Comparison of ENCODE assay signal across 8 cellular contexts in genomic region chr15:92391640-92392039, GRCh38. TPM values are rescaled to one million over a fixed set of nuclear protein-coding genes. Genes with fewer than 3 reads are reported as not detected.
DNase-seq lines count a peak whose midpoint lies in the region; ATAC-seq and TF ChIP-seq lines count a peak whose summit lies in the region.

No MANE protein-coding gene starts in this region.

- H3K9me3 Mint-ChIP-seq in glutamatergic neuron (ENCODE audit: unreplicated experiment), result peaks cover 8% of the 10 kb centered on the region
- no peaks in the 10 kb centered on the region for H3K9me3 Mint-ChIP-seq in activated T-cell treated with anti-CD3 and anti-CD28 coated beads, Interleukin-2, amount 50 U/mL, for 24 hours

- peak; percentile 57 for ATAC-seq in GM19372 (IDR thresholded peaks at IDR 0.05; ENCODE audit: low read depth, unreplicated experiment)
- ATAC-seq in HG03095 (IDR thresholded peaks at IDR 0.05; ENCODE audit: unreplicated experiment), result no peak
- ATAC-seq in sciatic nerve, result no peak

- no peaks in the 10 kb centered on the region for H3K36me3 Mint-ChIP-seq in glutamatergic neuron (ENCODE audit: unreplicated experiment)
- H3K36me3 Mint-ChIP-seq in activated T-cell treated with anti-CD3 and anti-CD28 coated beads, Interleukin-2, amount 50 U/mL, for 24 hours (ENCODE audit: low read depth), result no peaks in the 10 kb centered on the region

- H3K4me1 ChIP-seq in BLaER1 (peaks cover 33% of the 10 kb centered on the region), OCI-LY1 (ENCODE audit: insufficient read depth, low read length, severe bottlenecking) (no peaks in the 10 kb centered on the region)

- no peak overlapping the region for H3K27ac Mint-ChIP-seq in glutamatergic neuron (ENCODE audit: unreplicated experiment)
- no peak overlapping the region for H3K27ac Mint-ChIP-seq in activated T-cell treated with anti-CD3 and anti-CD28 coated beads, Interleukin-2, amount 50 U/mL, for 24 hours

- peaks cover 27% of the 10 kb centered on the region for H3K27me3 Mint-ChIP-seq in glutamatergic neuron (ENCODE audit: unreplicated experiment)
- H3K27me3 Mint-ChIP-seq in activated T-cell treated with anti-CD3 and anti-CD28 coated beads, Interleukin-2, amount 50 U/mL, for 24 hours, result peaks cover 88% of the 10 kb centered on the region

- H3K27ac ChIP-seq in BLaER1 (no peak overlapping the region), OCI-LY1 (ENCODE audit: low read depth, low read length, poor library complexity, severe bottlenecking) (no peak overlapping the region)

- intact Hi-C loops in sciatic nerve (cut with DNase I), result no loop called here

- H3K36me3 ChIP-seq in BLaER1 (no peaks in the 10 kb centered on the region), OCI-LY1 (ENCODE audit: insufficient read depth, low read length) (no peaks in the 10 kb centered on the region)

- H3K9me3 ChIP-seq in BLaER1, result no peaks in the 10 kb centered on the region
- H3K9me3 ChIP-seq in OCI-LY1 (ENCODE audit: low read length), result no peaks in the 10 kb centered on the region

- peaks cover 18% of the 10 kb centered on the region for H3K27me3 ChIP-seq in BLaER1
- H3K27me3 ChIP-seq in OCI-LY1 (ENCODE audit: insufficient read depth, low read length), result no peaks in the 10 kb centered on the region; the same call in 1 of the 2 replicates

- no peaks in the 10 kb centered on the region for H3K79me2 ChIP-seq in OCI-LY1 (ENCODE audit: insufficient read depth, low read length)

- no peaks in the 10 kb centered on the region for H3F3A ChIP-seq in OCI-LY1 (ENCODE audit: insufficient read depth, low read length)

- no peaks in the 10 kb centered on the region for H4K20me1 ChIP-seq in BLaER1
- no peaks in the 10 kb centered on the region for H4K20me1 ChIP-seq in OCI-LY1 (ENCODE audit: insufficient read depth, low read length)

- DNase-seq in glutamatergic neuron, result no peak
- DNase-seq in sciatic nerve (ENCODE audit: low spot score), result no peak
- DNase-seq in activated T-cell treated with anti-CD3 and anti-CD28 coated beads, Interleukin-2, amount 50 U/mL, for 24 hours, result no peak
- DNase-seq in central memory CD4-positive, alpha-beta T cell, result no peak

- H3K4me3 Mint-ChIP-seq in glutamatergic neuron (ENCODE audit: unreplicated experiment), result peak overlapping the region; percentile 59
- H3K4me3 Mint-ChIP-seq in activated T-cell treated with anti-CD3 and anti-CD28 coated beads, Interleukin-2, amount 50 U/mL, for 24 hours, result no peak overlapping the region

- H3K4me3 ChIP-seq in BLaER1, result no peak overlapping the region
- no peak overlapping the region for H3K4me3 ChIP-seq in OCI-LY1 (ENCODE audit: low read depth, low read length, poor library complexity, severe bottlenecking)

- H3K9ac ChIP-seq in BLaER1, result no peak overlapping the region
- no peak overlapping the region for H3K9ac ChIP-seq in OCI-LY1 (ENCODE audit: low read length)

- H3K9me2 ChIP-seq in OCI-LY1 (ENCODE audit: low read depth, low read length), result no peaks in the 10 kb centered on the region

- H2AFZ ChIP-seq in OCI-LY1 (ENCODE audit: low read length), result no peak overlapping the region

- peak; percentile 44; the same call in 1 of the 2 replicates for TF ChIP-seq CTCF in OCI-LY1 (IDR thresholded peaks at IDR 0.05; ENCODE audit: low read length)
- TF ChIP-seq CTCF in glutamatergic neuron (IDR thresholded peaks at IDR 0.05; ENCODE audit: partially characterized antibody, unreplicated experiment), result peak; percentile 5

- H3K4me2 ChIP-seq in BLaER1 (peak overlapping the region; percentile 91), OCI-LY1 (ENCODE audit: low read length) (no peak overlapping the region)

- H3K4me1 Mint-ChIP-seq in glutamatergic neuron (ENCODE audit: low read depth, unreplicated experiment), result peaks cover 11% of the 10 kb centered on the region
- H3K4me1 Mint-ChIP-seq in activated T-cell treated with anti-CD3 and anti-CD28 coated beads, Interleukin-2, amount 50 U/mL, for 24 hours (ENCODE audit: low read depth), result peaks cover 12% of the 10 kb centered on the region

RNA-seq across cellular contexts. Expression of gene ST8SIA2, which starts 2.0 kb away (rescaled TPM):
- total RNA-seq in glutamatergic neuron (ENCODE audit: unreplicated experiment) (30.4 TPM), sciatic nerve (not detected)

Comparison
In these comparisons a context has a peak if more than half of its experiments do, and no peak if none do; other contexts are left out.
1. RNA of gene ST8SIA2, which starts 2.0 kb away (total RNA-seq): 30.4 TPM in glutamatergic neuron (single experiment); not detected in sciatic nerve (single experiment); every median in the first group is over 10 times any median in the second.